16 cellular contexts compared by ENCODE assay signal in genomic region chr10:127034224-127034623, GRCh38.
"Had no signal": no experiment of that assay in that cellular context is flagged by ENCODE, and none has a peak within 500 bp of the region (broad histone marks: within the 10 kb centered on the region; RNA-seq: fewer than 3 reads in every experiment).

No MANE protein-coding gene starts in this region.

- H3K36me3 Mint-ChIP-seq: activated naive CD8-positive, alpha-beta T cell treated with anti-CD3 and anti-CD28 coated beads, Interleukin-2, amount 10 ng/mL, durations not matched to agents 7 days and 5 days; naive thymus-derived CD8-positive, alpha-beta T cell; stimulated activated memory B cell treated with anti-CD40 and anti-IgM and Interleukin-4, amounts not matched to agents 10 μg/mL and 1 μg/mL and 100 μg/mL, for 72 hours; T-cell had no signal

- H3K4me3 Mint-ChIP-seq: activated CD4-positive, alpha-beta T cell treated with anti-CD3 and anti-CD28 coated beads, Interleukin-2, amount 10 ng/mL, durations not matched to agents 24 days and 14 days; activated CD8-positive, alpha-beta T cell treated with anti-CD3 and anti-CD28 coated beads for 36 hours; activated naive CD8-positive, alpha-beta T cell treated with anti-CD3 and anti-CD28 coated beads, Interleukin-2, amount 10 ng/mL, durations not matched to agents 7 days and 5 days; activated T-helper 17 cell treated with anti-CD3 and anti-CD28 coated beads, Interleukin-2, amount 50 U/mL, for 72 hours; naive thymus-derived CD8-positive, alpha-beta T cell; stimulated activated memory B cell treated with anti-CD40 and anti-IgM and Interleukin-4, amounts not matched to agents 10 μg/mL and 1 μg/mL and 100 μg/mL, for 72 hours; T-cell had no signal

- H3K27ac Mint-ChIP-seq: activated CD4-positive, alpha-beta T cell treated with anti-CD3 and anti-CD28 coated beads, Interleukin-2, amount 10 ng/mL, durations not matched to agents 24 days and 14 days; activated CD8-positive, alpha-beta T cell treated with anti-CD3 and anti-CD28 coated beads for 36 hours; activated naive CD8-positive, alpha-beta T cell treated with anti-CD3 and anti-CD28 coated beads, Interleukin-2, amount 10 ng/mL, durations not matched to agents 7 days and 5 days; activated T-helper 17 cell treated with anti-CD3 and anti-CD28 coated beads, Interleukin-2, amount 50 U/mL, for 72 hours; naive thymus-derived CD8-positive, alpha-beta T cell; stimulated activated memory B cell treated with anti-CD40 and anti-IgM and Interleukin-4, amounts not matched to agents 10 μg/mL and 1 μg/mL and 100 μg/mL, for 72 hours; T-cell had no signal

- H3K4me1 ChIP-seq: gastroesophageal sphincter, spleen, upper lobe of right lung had no signal

- H3K4me3 ChIP-seq: gastroesophageal sphincter, spleen, upper lobe of right lung had no signal

- H3K27me3 Mint-ChIP-seq: activated CD4-positive, alpha-beta T cell treated with anti-CD3 and anti-CD28 coated beads, Interleukin-2, amount 10 ng/mL, durations not matched to agents 24 days and 14 days; activated CD8-positive, alpha-beta T cell treated with anti-CD3 and anti-CD28 coated beads for 36 hours; activated naive CD8-positive, alpha-beta T cell treated with anti-CD3 and anti-CD28 coated beads, Interleukin-2, amount 10 ng/mL, durations not matched to agents 7 days and 5 days; activated T-helper 17 cell treated with anti-CD3 and anti-CD28 coated beads, Interleukin-2, amount 50 U/mL, for 72 hours; naive thymus-derived CD8-positive, alpha-beta T cell; stimulated activated memory B cell treated with anti-CD40 and anti-IgM and Interleukin-4, amounts not matched to agents 10 μg/mL and 1 μg/mL and 100 μg/mL, for 72 hours; T-cell had no signal

- H3K9me3 Mint-ChIP-seq: activated CD4-positive, alpha-beta T cell treated with anti-CD3 and anti-CD28 coated beads, Interleukin-2, amount 10 ng/mL, durations not matched to agents 24 days and 14 days; activated CD8-positive, alpha-beta T cell treated with anti-CD3 and anti-CD28 coated beads for 36 hours; activated naive CD8-positive, alpha-beta T cell treated with anti-CD3 and anti-CD28 coated beads, Interleukin-2, amount 10 ng/mL, durations not matched to agents 7 days and 5 days; activated T-helper 17 cell treated with anti-CD3 and anti-CD28 coated beads, Interleukin-2, amount 50 U/mL, for 72 hours had no signal

- H3K27ac ChIP-seq: brain microvascular endothelial cell, gastroesophageal sphincter, spleen, upper lobe of right lung had no signal

- H3K9me3 ChIP-seq: gastroesophageal sphincter, spleen, upper lobe of right lung had no signal

- DNase-seq: activated CD4-positive, alpha-beta T cell treated with anti-CD3 and anti-CD28 coated beads, Interleukin-2, amount 10 ng/mL, durations not matched to agents 24 days and 14 days; activated CD8-positive, alpha-beta T cell treated with anti-CD3 and anti-CD28 coated beads for 36 hours; activated naive CD4-positive, alpha-beta T cell treated with Interleukin-2 at 50 U/mL for 16 hours; activated naive CD8-positive, alpha-beta T cell treated with anti-CD3 and anti-CD28 coated beads, Interleukin-2, amount 10 ng/mL, durations not matched to agents 7 days and 5 days; activated T-cell treated with anti-CD3 and anti-CD28 coated beads, Interleukin-2, amount 50 U/mL, for 1 hour; amygdala; brain microvascular endothelial cell; cortex of kidney; naive thymus-derived CD8-positive, alpha-beta T cell; spleen; stimulated activated CD4-positive, alpha-beta T cell treated with anti-CD3 and anti-CD28 coated beads, Interleukin-4, amount 100 ng/mL, for 4 hours; T-cell; upper lobe of right lung had no signal

- H3K4me1 Mint-ChIP-seq: activated CD4-positive, alpha-beta T cell treated with anti-CD3 and anti-CD28 coated beads, Interleukin-2, amount 10 ng/mL, durations not matched to agents 24 days and 14 days; activated naive CD8-positive, alpha-beta T cell treated with anti-CD3 and anti-CD28 coated beads, Interleukin-2, amount 10 ng/mL, durations not matched to agents 7 days and 5 days; activated T-helper 17 cell treated with anti-CD3 and anti-CD28 coated beads, Interleukin-2, amount 50 U/mL, for 72 hours; stimulated activated memory B cell treated with anti-CD40 and anti-IgM and Interleukin-4, amounts not matched to agents 10 μg/mL and 1 μg/mL and 100 μg/mL, for 72 hours; T-cell had no signal

- ATAC-seq: activated CD8-positive, alpha-beta T cell treated with anti-CD3 and anti-CD28 coated beads for 36 hours; activated T-helper 17 cell treated with anti-CD3 and anti-CD28 coated beads, Interleukin-2, amount 50 U/mL, for 72 hours; gastroesophageal sphincter; naive thymus-derived CD8-positive, alpha-beta T cell; stimulated activated memory B cell treated with anti-CD40 and anti-IgM and Interleukin-4, amounts not matched to agents 10 μg/mL and 1 μg/mL and 100 μg/mL, for 72 hours; T-cell; upper lobe of right lung had no signal

- H3K27me3 ChIP-seq: brain microvascular endothelial cell, gastroesophageal sphincter, spleen, upper lobe of right lung had no signal
